12 cellular contexts compared by ENCODE assay signal in the genomic region with DNA sequence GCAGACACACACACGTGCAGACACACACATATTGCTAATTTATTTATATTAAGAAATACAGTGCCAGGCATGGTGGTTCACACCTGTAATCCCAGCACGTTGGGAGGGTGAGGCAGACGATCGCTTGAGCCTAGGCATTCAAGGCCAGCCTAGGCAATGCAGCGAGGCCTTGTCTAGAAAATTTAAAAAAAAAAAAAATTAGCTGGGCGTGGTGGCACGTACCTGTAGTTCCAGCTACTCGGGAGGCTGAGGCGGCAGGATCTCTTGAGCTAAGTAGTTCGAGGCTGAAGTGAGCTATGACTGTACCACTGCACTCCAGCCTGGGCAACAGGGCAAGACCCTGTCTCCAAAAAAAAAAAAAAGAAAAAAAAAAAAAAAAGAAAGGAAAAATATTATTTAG. TPM values are rescaled to one million over a fixed set of nuclear protein-coding genes. Genes with fewer than 3 reads are reported as not detected.
A peak's percentile ranks its signal among the peaks of the same experiment; 100 is the strongest.
DNase-seq lines count a peak whose midpoint lies in the region; ATAC-seq and TF ChIP-seq lines count a peak whose summit lies in the region.
"Had no signal": no experiment of that assay in that cellular context is flagged by ENCODE, and none has a peak within 500 bp of the region (broad histone marks: within the 10 kb centered on the region; RNA-seq: fewer than 3 reads in every experiment).

No MANE protein-coding gene starts in this region.

- H3K4me3 Mint-ChIP-seq in T-helper 2 cell treated with Interferon-gamma antibody and Interleukin-4, amounts not matched to agents 5 μg/mL and 100 μg/mL, for 36 hours, result peak overlapping the region; percentile 66
- H3K4me3 Mint-ChIP-seq in activated naive CD8-positive, alpha-beta T cell treated with anti-CD3 and anti-CD28 coated beads, Interleukin-2, amount 50 U/mL, for 24 hours, result no peak overlapping the region
- peak overlapping the region; percentile 23 for H3K4me3 Mint-ChIP-seq in stimulated activated effector memory CD8-positive, alpha-beta T cell treated with anti-CD3 and anti-CD28 coated beads, Interleukin-12 subunit alpha, Interleukin-12 subunit beta, amount 100 ng/mL, for 72 hours
- H3K4me3 Mint-ChIP-seq in CD4-positive, alpha-beta memory T cell, result peak overlapping the region in 2 of 8 donors; percentile 35 to 55

- WGBS in gastroesophageal sphincter (ENCODE audit: low coverage in 1 of 2), 2 donors, result 90 to 97% methylated on average over 6 to 10 of the region's 10 CpGs
- 88 to 97% (median 94%) methylated on average over 10 of the region's 10 CpGs for WGBS in adrenal gland, 4 donors

- no peak for TF ChIP-seq POLR2A in gastroesophageal sphincter (IDR thresholded peaks at IDR 0.05)
- no peak for TF ChIP-seq POLR2A in adrenal gland (IDR thresholded peaks at IDR 0.05)

- DNase-seq in T-helper 2 cell treated with Interferon-gamma antibody and Interleukin-4, amounts not matched to agents 5 μg/mL and 100 μg/mL, for 36 hours (ENCODE audit: low spot score), result no peak
- DNase-seq in T-helper 2 cell (no peak), adrenal gland (no peak), H7 (no peak)
- no peak for DNase-seq in activated naive CD8-positive, alpha-beta T cell treated with anti-CD3 and anti-CD28 coated beads, Interleukin-2, amount 50 U/mL, for 24 hours
- no peak for DNase-seq in stimulated activated effector memory CD8-positive, alpha-beta T cell treated with anti-CD3 and anti-CD28 coated beads, Interleukin-12 subunit alpha, Interleukin-12 subunit beta, amount 100 ng/mL, for 72 hours (ENCODE audit: low spot score in 2 of 2)
- DNase-seq in CD4-positive, alpha-beta memory T cell, result no peak
- DNase-seq: effector CD8-positive, alpha-beta T cell; NCI-H1930 had no signal

- peaks cover 71% of the 10 kb centered on the region for H3K4me1 Mint-ChIP-seq in T-helper 2 cell treated with Interferon-gamma antibody and Interleukin-4, amounts not matched to agents 5 μg/mL and 100 μg/mL, for 36 hours (ENCODE audit: low read depth)
- H3K4me1 Mint-ChIP-seq in activated naive CD8-positive, alpha-beta T cell treated with anti-CD3 and anti-CD28 coated beads, Interleukin-2, amount 50 U/mL, for 24 hours, result peaks cover 76% of the 10 kb centered on the region
- H3K4me1 Mint-ChIP-seq in stimulated activated effector memory CD8-positive, alpha-beta T cell treated with anti-CD3 and anti-CD28 coated beads, Interleukin-12 subunit alpha, Interleukin-12 subunit beta, amount 100 ng/mL, for 72 hours, result peaks cover 66% of the 10 kb centered on the region
- peaks cover 25 to 74% (median 48%) of the 10 kb centered on the region in 4 donors for H3K4me1 Mint-ChIP-seq in CD4-positive, alpha-beta memory T cell

- no peaks in the 10 kb centered on the region for H3K36me3 ChIP-seq in gastroesophageal sphincter
- no peaks in the 10 kb centered on the region for H3K36me3 ChIP-seq in CD4-positive, alpha-beta memory T cell (ENCODE audit: insufficient read depth, low read length)
- H3K36me3 ChIP-seq in adrenal gland (replicated peaks in 1 of 2), result no peaks in the 10 kb centered on the region
- H3K36me3 ChIP-seq in H7 (replicated peaks; ENCODE audit: control insufficient read depth, insufficient read depth, low read length), result no peaks in the 10 kb centered on the region

- H3K36me3 Mint-ChIP-seq in T-helper 2 cell treated with Interferon-gamma antibody and Interleukin-4, amounts not matched to agents 5 μg/mL and 100 μg/mL, for 36 hours (ENCODE audit: low read depth), result peaks cover 33% of the 10 kb centered on the region
- H3K36me3 Mint-ChIP-seq in activated naive CD8-positive, alpha-beta T cell treated with anti-CD3 and anti-CD28 coated beads, Interleukin-2, amount 50 U/mL, for 24 hours (ENCODE audit: low read depth), result no peaks in the 10 kb centered on the region
- H3K36me3 Mint-ChIP-seq in stimulated activated effector memory CD8-positive, alpha-beta T cell treated with anti-CD3 and anti-CD28 coated beads, Interleukin-12 subunit alpha, Interleukin-12 subunit beta, amount 100 ng/mL, for 72 hours, result no peaks in the 10 kb centered on the region
- no peaks in the 10 kb centered on the region for H3K36me3 Mint-ChIP-seq in CD4-positive, alpha-beta memory T cell

- CTCF ChIA-PET in CD4-positive, alpha-beta memory T cell (lab: Charles Lee; ENCODE audit: partially characterized antibody), result interaction anchor here (1.8 kb wide), 1 partner anchor 46 kb away, joined by 7 read pairs; no protein-coding TSS in a partner anchor

- POLR2A ChIA-PET in CD4-positive, alpha-beta memory T cell (lab: Charles Lee; ENCODE audit: partially characterized antibody), result no interaction called here

- intact Hi-C loops in CD4-positive, alpha-beta memory T cell (cut with micrococcal nuclease), result no loop called here
- intact Hi-C loops in adrenal gland (cut with DNase I), result no loop called here

- no peaks in the 10 kb centered on the region for H3K9me3 ChIP-seq in gastroesophageal sphincter
- no peaks in the 10 kb centered on the region for H3K9me3 ChIP-seq in CD4-positive, alpha-beta memory T cell (ENCODE audit: control insufficient read depth in 1 of 2, low read length in 2 of 2)
- H3K9me3 ChIP-seq in adrenal gland (replicated peaks in 1 of 3), result no peaks in the 10 kb centered on the region
- H3K9me3 ChIP-seq: SJSA1 had no signal

- peak overlapping the region; percentile 92 for H3K27ac Mint-ChIP-seq in T-helper 2 cell treated with Interferon-gamma antibody and Interleukin-4, amounts not matched to agents 5 μg/mL and 100 μg/mL, for 36 hours
- H3K27ac Mint-ChIP-seq in activated naive CD8-positive, alpha-beta T cell treated with anti-CD3 and anti-CD28 coated beads, Interleukin-2, amount 50 U/mL, for 24 hours, result peak overlapping the region; percentile 89
- H3K27ac Mint-ChIP-seq in stimulated activated effector memory CD8-positive, alpha-beta T cell treated with anti-CD3 and anti-CD28 coated beads, Interleukin-12 subunit alpha, Interleukin-12 subunit beta, amount 100 ng/mL, for 72 hours, result peak overlapping the region; percentile 81
- peak overlapping the region in 1 of 7 donors; percentile 56 for H3K27ac Mint-ChIP-seq in CD4-positive, alpha-beta memory T cell

- no peak for TF ChIP-seq CTCF in gastroesophageal sphincter (IDR thresholded peaks at IDR 0.05)
- no peak for TF ChIP-seq CTCF in adrenal gland (IDR thresholded peaks at IDR 0.05)

- ATAC-seq in activated naive CD8-positive, alpha-beta T cell treated with anti-CD3 and anti-CD28 coated beads, Interleukin-2, amount 50 U/mL, for 24 hours, result no peak
- no peak for ATAC-seq in gastroesophageal sphincter
- no peak for ATAC-seq in stimulated activated effector memory CD8-positive, alpha-beta T cell treated with anti-CD3 and anti-CD28 coated beads, Interleukin-12 subunit alpha, Interleukin-12 subunit beta, amount 100 ng/mL, for 72 hours

- H3K9me3 Mint-ChIP-seq in T-helper 2 cell treated with Interferon-gamma antibody and Interleukin-4, amounts not matched to agents 5 μg/mL and 100 μg/mL, for 36 hours, result peaks cover 5% of the 10 kb centered on the region
- no peaks in the 10 kb centered on the region for H3K9me3 Mint-ChIP-seq in activated naive CD8-positive, alpha-beta T cell treated with anti-CD3 and anti-CD28 coated beads, Interleukin-2, amount 50 U/mL, for 24 hours
- H3K9me3 Mint-ChIP-seq in stimulated activated effector memory CD8-positive, alpha-beta T cell treated with anti-CD3 and anti-CD28 coated beads, Interleukin-12 subunit alpha, Interleukin-12 subunit beta, amount 100 ng/mL, for 72 hours, result no peaks in the 10 kb centered on the region
- H3K9me3 Mint-ChIP-seq in CD4-positive, alpha-beta memory T cell, result peaks cover 0 to 2% (median 0%) of the 10 kb centered on the region in 8 donors
- H3K9me3 Mint-ChIP-seq: stimulated activated naive CD8-positive, alpha-beta T cell treated with anti-CD3 and anti-CD28 coated beads, Interleukin-15, amount 100 ng/mL, for 72 hours had no signal

- H3K4me1 ChIP-seq in gastroesophageal sphincter (peaks cover 0 to 47% (median 21%) of the 10 kb centered on the region in 3 donors), adrenal gland (replicated peaks in 1 of 2) (peaks cover 10 to 12% of the 10 kb centered on the region in 2 donors)
- peaks cover 36% of the 10 kb centered on the region for H3K4me1 ChIP-seq in CD4-positive, alpha-beta memory T cell (ENCODE audit: insufficient read depth, low read length)

- peak overlapping the region in 3 of 4 donors; percentile 34 to 62 (median 50) for H3K27ac ChIP-seq in gastroesophageal sphincter
- H3K27ac ChIP-seq in CD4-positive, alpha-beta memory T cell (ENCODE audit: low read depth, low read length), result no peak overlapping the region
- no peak overlapping the region for H3K27ac ChIP-seq in adrenal gland

- H3K4me3 ChIP-seq in gastroesophageal sphincter (no peak overlapping the region), adrenal gland (no peak overlapping the region), H7 (ENCODE audit: insufficient read depth, low read depth, low read length) (no peak overlapping the region)
- no peak overlapping the region for H3K4me3 ChIP-seq in CD4-positive, alpha-beta memory T cell (ENCODE audit: low read length in 2 of 2)
- H3K4me3 ChIP-seq: SJSA1 had no signal

- no peaks in the 10 kb centered on the region for H3K27me3 ChIP-seq in gastroesophageal sphincter
- no peaks in the 10 kb centered on the region for H3K27me3 ChIP-seq in CD4-positive, alpha-beta memory T cell (ENCODE audit: insufficient read depth, low read length)
- H3K27me3 ChIP-seq in adrenal gland, result no peaks in the 10 kb centered on the region
- H3K27me3 ChIP-seq in H7 (ENCODE audit: control insufficient read depth, insufficient read depth, low read length), result no peaks in the 10 kb centered on the region
- H3K27me3 ChIP-seq: SJSA1 had no signal

- no peak for TF ChIP-seq EP300 in gastroesophageal sphincter (IDR thresholded peaks at IDR 0.05)

- no peaks in the 10 kb centered on the region for H3K27me3 Mint-ChIP-seq in T-helper 2 cell treated with Interferon-gamma antibody and Interleukin-4, amounts not matched to agents 5 μg/mL and 100 μg/mL, for 36 hours (ENCODE audit: low read depth)
- H3K27me3 Mint-ChIP-seq in activated naive CD8-positive, alpha-beta T cell treated with anti-CD3 and anti-CD28 coated beads, Interleukin-2, amount 50 U/mL, for 24 hours, result no peaks in the 10 kb centered on the region
- no peaks in the 10 kb centered on the region for H3K27me3 Mint-ChIP-seq in CD4-positive, alpha-beta memory T cell
- H3K27me3 Mint-ChIP-seq: stimulated activated naive CD8-positive, alpha-beta T cell treated with anti-CD3 and anti-CD28 coated beads, Interleukin-15, amount 100 ng/mL, for 72 hours had no signal

RNA-seq across cellular contexts. Expression of gene ANXA4, which starts 28.8 kb away (rescaled TPM):
- total RNA-seq in gastroesophageal sphincter (10 to 100 TPM; 49.0 to 66.8 (median 58.1) TPM), adrenal gland (10 to 100 TPM; 27.2 to 57.4 (median 39.0) TPM)
- 10 to 100 TPM; 22.3 to 24.2 TPM for total RNA-seq in CD4-positive, alpha-beta memory T cell
- polyA plus RNA-seq in CD4-positive, alpha-beta memory T cell, result 10 to 100 TPM; 27.5 to 30.8 TPM
- 10 to 100 TPM; 20.6 to 34.5 (median 23.5) TPM for polyA plus RNA-seq in adrenal gland
- total RNA-seq in H7 (2014; rRNA removed; shearing (Covaris generic)), result 2.8 and 3.0 TPM in 2 replicates

RNA-seq across cellular contexts. Expression of gene GMCL1, which starts 58.7 kb away (rescaled TPM):
- 10 to 100 TPM; 10.6 to 14.8 (median 13.0) TPM for total RNA-seq in gastroesophageal sphincter
- total RNA-seq in CD4-positive, alpha-beta memory T cell, result 10 to 100 TPM; 28.2 to 31.8 TPM
- polyA plus RNA-seq in CD4-positive, alpha-beta memory T cell, result 10 to 100 TPM; 27.7 to 37.8 TPM
- 10 to 100 TPM in 5 of 8 donors, 1 to 10 TPM in 3; 7.3 to 14.9 (median 10.4) TPM for total RNA-seq in adrenal gland
- 10 to 100 TPM in 1 of 3 donors, 1 to 10 TPM in 2; 2.8 to 11.5 (median 5.1) TPM for polyA plus RNA-seq in adrenal gland
- total RNA-seq in H7 (2014; rRNA removed; shearing (Covaris generic)), result 8.1 and 10.4 TPM in 2 replicates

Comparison
In these comparisons a context has a peak if more than half of its experiments do, and no peak if none do; other contexts are left out.
1. H3K27ac ChIP-seq: peak in gastroesophageal sphincter (3 of 4); none in CD4-positive, alpha-beta memory T cell (single experiment) and adrenal gland (0 of 5).